8 cellular contexts compared by ENCODE assay signal in the genomic region with DNA sequence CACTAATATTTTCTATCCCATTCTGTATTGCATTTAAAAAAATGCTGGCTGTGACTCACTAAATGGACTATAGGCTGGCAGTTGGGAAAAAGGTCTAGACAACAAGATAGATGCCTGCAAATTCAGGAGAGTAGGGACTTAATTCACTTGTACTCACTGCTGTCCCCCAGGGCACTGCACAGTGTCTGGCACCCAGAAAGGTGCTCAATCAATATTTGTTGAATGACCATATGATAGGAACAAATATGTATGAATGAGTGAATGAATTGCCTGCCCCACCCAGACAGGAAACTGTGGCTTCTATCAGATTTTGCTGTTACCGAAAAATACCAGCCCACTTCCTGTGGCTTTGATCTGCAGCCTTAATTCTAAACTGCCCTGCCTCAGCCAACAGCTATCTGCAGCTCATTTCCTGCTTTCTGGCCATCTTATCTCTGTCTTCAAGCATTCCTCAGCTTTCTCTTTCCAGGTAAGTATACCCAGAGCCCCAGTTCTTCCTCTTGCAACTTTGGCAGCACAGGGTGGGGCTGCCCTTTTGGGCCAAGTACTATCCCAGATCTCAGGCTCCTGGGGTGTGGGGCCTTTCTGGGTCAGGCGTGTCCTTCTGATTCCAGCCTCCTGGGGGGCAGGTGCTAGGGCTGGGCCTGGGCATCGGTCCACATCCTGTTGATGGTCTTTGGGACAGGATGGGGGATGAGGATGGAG.
DNase-seq lines count a peak whose midpoint lies in the region; ATAC-seq and TF ChIP-seq lines count a peak whose summit lies in the region.

No MANE protein-coding gene starts in this region.

- DNase-seq in EL (peak; percentile 72), NCI-H345 (lab: John Stamatoyannopoulos, UW) (no peak), HEK293T (ENCODE audit: extremely low spot score) (no peak)
- peak; percentile 81 for DNase-seq in T-helper 2 cell treated with Interferon-gamma antibody and Interleukin-4, amounts not matched to agents 5 μg/mL and 100 μg/mL, for 36 hours (ENCODE audit: low spot score)
- peak; percentile 88 for DNase-seq in central memory CD4-positive, alpha-beta T cell
- DNase-seq in stimulated activated CD4-positive, alpha-beta T cell treated with anti-CD3 and anti-CD28 coated beads, Interleukin-4, amount 100 ng/mL, for 24 hours, result peak; percentile 65

- CTCF ChIA-PET in HEK293T (lab: Yijun Ruan, JAX), result interaction anchor here (0.5 kb wide), 1 partner anchor 67 kb away, joined by 4 read pairs; no protein-coding TSS in a partner anchor

- peaks cover 69% of the 10 kb centered on the region for H3K4me1 Mint-ChIP-seq in T-helper 2 cell treated with Interferon-gamma antibody and Interleukin-4, amounts not matched to agents 5 μg/mL and 100 μg/mL, for 36 hours (ENCODE audit: low read depth)

- H3K9me3 Mint-ChIP-seq in T-helper 2 cell treated with Interferon-gamma antibody and Interleukin-4, amounts not matched to agents 5 μg/mL and 100 μg/mL, for 36 hours, result peaks cover 5% of the 10 kb centered on the region

- peak overlapping the region; percentile 74 for H3K4me3 Mint-ChIP-seq in T-helper 2 cell treated with Interferon-gamma antibody and Interleukin-4, amounts not matched to agents 5 μg/mL and 100 μg/mL, for 36 hours

- no peaks in the 10 kb centered on the region for H3K27me3 Mint-ChIP-seq in T-helper 2 cell treated with Interferon-gamma antibody and Interleukin-4, amounts not matched to agents 5 μg/mL and 100 μg/mL, for 36 hours (ENCODE audit: low read depth)

- POLR2A ChIA-PET in HEK293T (lab: Yijun Ruan, JAX), result interaction anchor here (0.7 kb wide), 1 partner anchor 462 kb away, joined by 3 read pairs; a partner anchor contains a TSS

- H3K36me3 Mint-ChIP-seq in T-helper 2 cell treated with Interferon-gamma antibody and Interleukin-4, amounts not matched to agents 5 μg/mL and 100 μg/mL, for 36 hours (ENCODE audit: low read depth), result peaks cover 33% of the 10 kb centered on the region

- H3K27ac Mint-ChIP-seq in T-helper 2 cell treated with Interferon-gamma antibody and Interleukin-4, amounts not matched to agents 5 μg/mL and 100 μg/mL, for 36 hours, result peak overlapping the region; percentile 84

- ATAC-seq in HG03432 (IDR thresholded peaks at IDR 0.05; ENCODE audit: unreplicated experiment) (peak; percentile 65), GM18519 (IDR thresholded peaks at IDR 0.05; ENCODE audit: low FRiP score, unreplicated experiment) (no peak)

TF ChIP-seq in HEK293T, 16 proteins besides CTCF, POLR2A, EP300 and RAD21:
- TF ChIP-seq LEF1 (IDR thresholded peaks at IDR 0.05; ENCODE audit: borderline replicate concordance), result no peak
- no peak for TF ChIP-seq CTBP1 (IDR thresholded peaks at IDR 0.05; ENCODE audit: borderline replicate concordance)
- no peak for TF ChIP-seq ZNF384 (IDR thresholded peaks at IDR 0.05)
- no peak for TF ChIP-seq BHLHE40 (IDR thresholded peaks at IDR 0.05; ENCODE audit: borderline replicate concordance)
- TF ChIP-seq ELF4 (IDR thresholded peaks at IDR 0.05), result no peak
- TF ChIP-seq SP1 (IDR thresholded peaks at IDR 0.05), result no peak
- TF ChIP-seq FOXA1 (IDR thresholded peaks at IDR 0.05), result no peak
- no peak for TF ChIP-seq ARNT (IDR thresholded peaks at IDR 0.05)
- no peak for TF ChIP-seq NFRKB (IDR thresholded peaks at IDR 0.05)
- TF ChIP-seq TARDBP (IDR thresholded peaks at IDR 0.05), result no peak
- no peak for TF ChIP-seq L3MBTL2 (conservative IDR thresholded peaks at IDR 0.05)
- no peak for TF ChIP-seq SUZ12 (IDR thresholded peaks at IDR 0.05)
- TF ChIP-seq FOXK2 (IDR thresholded peaks at IDR 0.05), result no peak
- no peak for TF ChIP-seq FOXM1 (IDR thresholded peaks at IDR 0.05; ENCODE audit: borderline replicate concordance)
- no peak for TF ChIP-seq HDGF (IDR thresholded peaks at IDR 0.05; ENCODE audit: borderline replicate concordance)
- TF ChIP-seq, protein P1, sequence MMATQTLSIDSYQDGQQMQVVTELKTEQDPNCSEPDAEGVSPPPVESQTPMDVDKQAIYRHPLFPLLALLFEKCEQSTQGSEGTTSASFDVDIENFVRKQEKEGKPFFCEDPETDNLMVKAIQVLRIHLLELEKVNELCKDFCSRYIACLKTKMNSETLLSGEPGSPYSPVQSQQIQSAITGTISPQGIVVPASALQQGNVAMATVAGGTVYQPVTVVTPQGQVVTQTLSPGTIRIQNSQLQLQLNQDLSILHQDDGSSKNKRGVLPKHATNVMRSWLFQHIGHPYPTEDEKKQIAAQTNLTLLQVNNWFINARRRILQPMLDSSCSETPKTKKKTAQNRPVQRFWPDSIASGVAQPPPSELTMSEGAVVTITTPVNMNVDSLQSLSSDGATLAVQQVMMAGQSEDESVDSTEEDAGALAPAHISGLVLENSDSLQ (IDR thresholded peaks at IDR 0.05), result no peak

Comparison
In these comparisons a context has a peak if more than half of its experiments do, and no peak if none do; other contexts are left out.
1. DNase-seq: peak in EL (single experiment), T-helper 2 cell treated with Interferon-gamma antibody and Interleukin-4, amounts not matched to agents 5 μg/mL and 100 μg/mL, for 36 hours (single experiment), central memory CD4-positive, alpha-beta T cell (single experiment) and stimulated activated CD4-positive, alpha-beta T cell treated with anti-CD3 and anti-CD28 coated beads, Interleukin-4, amount 100 ng/mL, for 24 hours (single experiment); none in NCI-H345 (single experiment) and HEK293T (single experiment).